9 cellular contexts compared by ENCODE assay signal in the genomic region with DNA sequence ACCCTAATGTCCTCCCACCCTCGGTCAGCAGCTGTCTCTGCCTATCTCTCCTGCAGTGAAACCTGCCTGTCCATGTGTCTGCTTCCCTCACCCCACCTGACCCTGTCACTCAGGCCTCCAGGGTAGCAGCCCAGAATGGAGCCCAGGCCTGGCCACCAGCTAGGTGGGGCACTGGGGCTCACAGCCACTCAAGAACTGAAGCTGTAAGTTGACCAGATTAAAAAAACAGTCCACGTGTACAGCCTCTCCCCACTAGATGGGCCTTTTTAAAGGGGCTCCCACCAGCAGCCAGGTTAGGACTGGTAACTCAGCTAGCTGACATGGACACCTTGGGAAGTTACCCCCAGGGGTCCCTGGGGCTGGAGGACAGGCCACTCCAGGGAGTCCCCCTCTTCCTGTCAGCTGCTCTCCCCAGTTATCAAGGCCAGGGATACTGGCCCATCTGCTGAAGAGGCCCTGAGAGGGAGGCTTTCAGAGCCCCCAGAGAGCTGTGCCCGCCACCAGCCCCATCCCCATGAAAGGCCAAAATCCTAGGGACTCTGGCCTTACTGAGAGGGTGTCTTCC. TPM values are rescaled to one million over a fixed set of nuclear protein-coding genes. Genes with fewer than 3 reads are reported as not detected.
DNase-seq lines count a peak whose midpoint lies in the region; ATAC-seq and TF ChIP-seq lines count a peak whose summit lies in the region.
"Had no signal": no experiment of that assay in that cellular context is flagged by ENCODE, and none has a peak within 500 bp of the region (broad histone marks: within the 10 kb centered on the region; RNA-seq: fewer than 3 reads in every experiment).

No MANE protein-coding gene starts in this region.

- peak overlapping the region; percentile 98 for H3K14ac ChIP-seq in IMR-90 (replicated peaks; ENCODE audit: low read depth, low read length)
- H3K14ac ChIP-seq in mesenchymal stem cell (ENCODE audit: low read length in 2 of 2), result peak overlapping the region in 1 of 2 experiments; percentile 61

- intact Hi-C loops in IMR-90 (cut with micrococcal nuclease) (no loop called here), breast epithelium (cut with DNase I; ENCODE audit: low total_unique reads) (loop anchor here (2.0 kb wide), 1 partner anchor 66 kb away; no protein-coding TSS in a partner anchor)

- no peak overlapping the region for H4K5ac ChIP-seq in IMR-90 (ENCODE audit: low read depth, low read length)

- H2BK5ac ChIP-seq in IMR-90 (ENCODE audit: low read depth, low read length, poor library complexity, severe bottlenecking) (no peak overlapping the region), mesenchymal stem cell (ENCODE audit: low read depth, low read length, poor library complexity, severe bottlenecking) (no peak overlapping the region)

- TF ChIP-seq POLR2A in IMR-90 (IDR thresholded peaks at IDR 0.05; ENCODE audit: low read depth, low read length) (0 out of 2 replicates have a peak, but pooled peaks have one; percentile 47), breast epithelium (IDR thresholded peaks at IDR 0.05) (no peak), suprapubic skin (IDR thresholded peaks at IDR 0.05) (no peak)

- peak overlapping the region; percentile 66 to 88; a peak in 2 of 4 replicates for H4K8ac ChIP-seq in IMR-90 (ENCODE audit: low read depth in 2 of 2, low read length in 2 of 2)
- H4K8ac ChIP-seq in mesenchymal stem cell (ENCODE audit: low read length), result peak overlapping the region; percentile 57

- H2AFZ ChIP-seq in IMR-90 (replicated peaks; ENCODE audit: low read length, poor library complexity), result peak overlapping the region; percentile 99
- no peak overlapping the region for H2AFZ ChIP-seq in mesenchymal stem cell (ENCODE audit: low read depth, low read length)

- H2BK120ac ChIP-seq in IMR-90 (ENCODE audit: low read depth, low read length), result peak overlapping the region; percentile 54; the same call in 1 of the 2 replicates
- H2BK120ac ChIP-seq in mesenchymal stem cell (ENCODE audit: low read depth, low read length), result no peak overlapping the region

- peak overlapping the region; percentile 87 for H2AK5ac ChIP-seq in IMR-90 (ENCODE audit: low read depth, low read length)
- H2AK5ac ChIP-seq in mesenchymal stem cell (ENCODE audit: low read length, severe bottlenecking), result peak overlapping the region; percentile 27

- H3K4ac ChIP-seq in IMR-90 (ENCODE audit: low read depth, low read length) (peak overlapping the region; percentile 94), mesenchymal stem cell (ENCODE audit: low read depth in 1 of 2, low read length in 2 of 2) (peak overlapping the region; percentile 52 to 71)

- H3K9ac ChIP-seq in IMR-90 (ENCODE audit: low read depth, low read length) (peak overlapping the region; percentile 92), mesenchymal stem cell (ENCODE audit: low read length) (peak overlapping the region; percentile 87)

- no peaks in the 10 kb centered on the region for H3K9me3 ChIP-seq in IMR-90 (ENCODE audit: control insufficient read depth, insufficient read depth, low read length)
- no peaks in the 10 kb centered on the region for H3K9me3 ChIP-seq in breast epithelium
- H3K9me3 ChIP-seq in mesenchymal stem cell (ENCODE audit: control insufficient read depth, low read length), result no peaks in the 10 kb centered on the region
- H3K9me3 ChIP-seq in suprapubic skin, result no peaks in the 10 kb centered on the region

- ATAC-seq in IMR-90 (ENCODE audit: low read depth) (no peak), HG02623 (IDR thresholded peaks at IDR 0.05; ENCODE audit: unreplicated experiment) (no peak)

- peak overlapping the region; percentile 95 for H2AK9ac ChIP-seq in IMR-90 (replicated peaks; ENCODE audit: low read depth, low read length, poor library complexity)

- H3K23ac ChIP-seq in IMR-90 (ENCODE audit: low read depth, low read length), result peak overlapping the region; percentile 39
- peak overlapping the region in 1 of 2 experiments; percentile 67 for H3K23ac ChIP-seq in mesenchymal stem cell (ENCODE audit: low read length in 2 of 2)

- in situ Hi-C loops in IMR-90 (cut with MboI; ENCODE audit: low sequenced_read_pairs), result no loop called here

- H3K4me2 ChIP-seq in IMR-90 (ENCODE audit: low read depth, low read length) (peak overlapping the region; percentile 96), mesenchymal stem cell (ENCODE audit: low read length, poor library complexity, severe bottlenecking) (peak overlapping the region; percentile 72)

- TF ChIP-seq RAD21 in IMR-90 (IDR thresholded peaks at IDR 0.05; ENCODE audit: low read length), result no peak

- H2BK15ac ChIP-seq in IMR-90 (ENCODE audit: low read depth, low read length) (peak overlapping the region; percentile 12; the same call in 1 of the 3 replicates), mesenchymal stem cell (ENCODE audit: low read depth, poor library complexity, severe bottlenecking) (peak overlapping the region; percentile 12)

- H4K20me1 ChIP-seq in IMR-90 (ENCODE audit: insufficient read depth, low read length), result peaks cover 19% of the 10 kb centered on the region

- peak overlapping the region; percentile 88 for H3K27ac ChIP-seq in IMR-90 (ENCODE audit: insufficient read depth, low read length)
- H3K27ac ChIP-seq in breast epithelium, result peak overlapping the region; percentile 84 to 94
- H3K27ac ChIP-seq in mesenchymal stem cell (ENCODE audit: low read length, poor library complexity, severe bottlenecking), result peak overlapping the region; percentile 0
- H3K27ac ChIP-seq in suprapubic skin, result peak overlapping the region; percentile 86

- 40% methylated on average over 1 of the region's 3 CpGs; no CpG with 5 or more reads in 1 of the 2 experiments for WGBS in IMR-90 (ENCODE audit: extremely low coverage in 2 of 2, insufficient read length in 1 of 2), 2 experiments
- WGBS in mesenchymal stem cell, result 29% methylated on average over 3 of the region's 3 CpGs
- 43% methylated on average over 3 of the region's 3 CpGs for WGBS in suprapubic skin

- H3K36me3 ChIP-seq in IMR-90 (ENCODE audit: control insufficient read depth, insufficient read depth, low read length) (peaks cover 10% of the 10 kb centered on the region; the same call in 1 of the 2 replicates), breast epithelium (no peaks in the 10 kb centered on the region), mesenchymal stem cell (ENCODE audit: control insufficient read depth in 1 of 2, insufficient read depth in 2 of 2, low read depth in 1 of 2, low read length in 2 of 2) (peaks cover 4 to 17% of the 10 kb centered on the region in 2 experiments), suprapubic skin (peaks cover 3% of the 10 kb centered on the region)

- peak overlapping the region; percentile 14 to 89 for H2BK12ac ChIP-seq in mesenchymal stem cell (ENCODE audit: low read length in 2 of 2)

- peak overlapping the region; percentile 56; the same call in 1 of the 2 replicates for H3K4me3 ChIP-seq in IMR-90 (ENCODE audit: insufficient read depth, low read depth, low read length)
- peak overlapping the region; percentile 58 to 86 (median 68) for H3K4me3 ChIP-seq in breast epithelium
- peak overlapping the region; percentile 74 to 84 for H3K4me3 ChIP-seq in mesenchymal stem cell (ENCODE audit: insufficient read depth in 1 of 2, low read depth in 1 of 2, low read length in 2 of 2)
- H3K4me3 ChIP-seq in suprapubic skin, result peak overlapping the region; percentile 68

- H4K91ac ChIP-seq in IMR-90 (ENCODE audit: insufficient read depth, low read depth, low read length) (peak overlapping the region; percentile 25), mesenchymal stem cell (ENCODE audit: low read length) (peak overlapping the region; percentile 62)

- POLR2A ChIA-PET in IMR-90 (lab: Charles Lee; ENCODE audit: unreplicated experiment), result interaction anchor here (1.1 kb wide), 1 partner anchor 20 kb away, joined by 4 read pairs; a partner anchor contains a TSS

- H3K18ac ChIP-seq in IMR-90 (ENCODE audit: low read depth, low read length) (no peak overlapping the region), mesenchymal stem cell (ENCODE audit: low read depth in 1 of 2, low read length in 2 of 2) (peak overlapping the region; percentile 38 to 99)

- BruUV-seq in IMR-90 (replicated peaks; lab: Mats Ljungman, UMichigan), result no TSS peak

- CTCF ChIA-PET in IMR-90 (lab: Yijun Ruan, JAX), result interaction anchor here (1.8 kb wide), 1 partner anchor 63 kb away, joined by 4 read pairs; no protein-coding TSS in a partner anchor

- H3K27me3 ChIP-seq in IMR-90 (ENCODE audit: control insufficient read depth, insufficient read depth, low read length), result no peaks in the 10 kb centered on the region
- H3K27me3 ChIP-seq in breast epithelium, result no peaks in the 10 kb centered on the region
- H3K27me3 ChIP-seq in mesenchymal stem cell (ENCODE audit: control insufficient read depth in 1 of 2, insufficient read depth in 1 of 2, low read length in 2 of 2), result no peaks in the 10 kb centered on the region
- peaks cover 9% of the 10 kb centered on the region for H3K27me3 ChIP-seq in suprapubic skin

- H3K9me1 ChIP-seq in IMR-90 (ENCODE audit: insufficient read depth, low read length), result peaks cover 14% of the 10 kb centered on the region

- H3K79me1 ChIP-seq in IMR-90 (ENCODE audit: low read depth in 1 of 2, low read length in 2 of 2) (peaks cover 12 to 74% of the 10 kb centered on the region in 2 experiments), mesenchymal stem cell (replicated peaks; ENCODE audit: low read length, poor library complexity, severe bottlenecking) (peaks cover 23% of the 10 kb centered on the region)

- DNase-seq in IMR-90, result no peak
- no peak for DNase-seq in breast epithelium (ENCODE audit: low spot score in 2 of 2)
- DNase-seq in mesenchymal stem cell, result peak; percentile 50
- DNase-seq in suprapubic skin (ENCODE audit: low spot score in 2 of 2), result peak in 1 of 2 donors; percentile 51
- no peak for DNase-seq in NCI-H1417 treated with DMSO at 0.1 percent for 48 hours (lab: John Stamatoyannopoulos, UW)
- no peak for DNase-seq in NCI-H2081 treated with DMSO at 0.1 percent for 48 hours (lab: John Stamatoyannopoulos, UW)
- DNase-seq: activated T-cell treated with anti-CD3 and anti-CD28 coated beads, Interleukin-2, amount 50 U/mL, for 1 hour; OCI-M1 had no signal

- peaks cover 38% of the 10 kb centered on the region for H3K4me1 ChIP-seq in IMR-90 (ENCODE audit: control insufficient read depth, insufficient read depth, low read length)
- peaks cover 9 to 21% of the 10 kb centered on the region in 2 donors for H3K4me1 ChIP-seq in breast epithelium
- H3K4me1 ChIP-seq in mesenchymal stem cell (ENCODE audit: control insufficient read depth, insufficient read depth, low read depth, low read length), result peaks cover 57% of the 10 kb centered on the region
- H3K4me1 ChIP-seq in suprapubic skin, result peaks cover 73% of the 10 kb centered on the region

- H3K56ac ChIP-seq in IMR-90 (ENCODE audit: extremely low read depth, insufficient read depth, low read length), result no peak overlapping the region

- TF ChIP-seq CTCF in IMR-90 (conservative IDR thresholded peaks at IDR 0.05; ENCODE audit: low read depth, low read length) (no peak), breast epithelium (IDR thresholded peaks at IDR 0.05) (no peak), suprapubic skin (IDR thresholded peaks at IDR 0.05) (no peak)

- no peak for TF ChIP-seq EP300 in suprapubic skin (IDR thresholded peaks at IDR 0.05)

- H2BK20ac ChIP-seq in IMR-90 (ENCODE audit: low read depth, low read length), result no peak overlapping the region; the same call in 1 of the 2 replicates

- dilution Hi-C loops in IMR-90 (cut with HindIII; ENCODE audit: low sequenced_read_pairs, unreplicated experiment), result no loop called here

RNA-seq across cellular contexts. Expression of a gene that starts 1.4 kb away (rescaled TPM):
- total RNA-seq in IMR-90 (2012; rRNA removed) (33.1 and 37.5 TPM in 2 replicates), breast epithelium (10 to 100 TPM; 21.3 to 69.5 (median 43.5) TPM), suprapubic skin (10 to 100 TPM in 2 of 4 donors, 1 to 10 TPM in 2; 9.6 to 15.8 (median 10.9) TPM)
- polyA plus RNA-seq in IMR-90 (2012; rRNA removed), result 43.8 and 48.5 TPM in 2 replicates
- 28.8 and 30.9 TPM in 2 replicates for polyA plus RNA-seq in IMR-90 (2012; cell fraction: cytosol; rRNA removed)
- 250 and 259 TPM in 2 replicates for polyA plus RNA-seq in IMR-90 (2012; cell fraction: nucleus; rRNA removed; ENCODE audit: low replicate concordance)
- 81.8 TPM for polyA plus RNA-seq in mesenchymal stem cell (2013, experiment 1 of 2)
- polyA plus RNA-seq in mesenchymal stem cell (2013, experiment 2 of 2), result 74.6 TPM

RNA-seq across cellular contexts. Expression of a gene that starts 14.8 kb away (rescaled TPM):
- total RNA-seq in IMR-90 (2012; rRNA removed), result 26.2 and 26.9 TPM in 2 replicates
- polyA plus RNA-seq in IMR-90 (2012; rRNA removed), result 77.0 and 80.0 TPM in 2 replicates
- 51.8 and 111 TPM in 2 replicates for polyA plus RNA-seq in IMR-90 (2012; cell fraction: cytosol; rRNA removed)
- polyA plus RNA-seq in IMR-90 (2012; cell fraction: nucleus; rRNA removed; ENCODE audit: low replicate concordance), result 105 and 225 TPM in 2 replicates
- 10 to 100 TPM; 24.5 to 40.6 (median 38.3) TPM for total RNA-seq in breast epithelium
- 73.1 TPM for polyA plus RNA-seq in mesenchymal stem cell (2013, experiment 1 of 2)
- 72.6 TPM for polyA plus RNA-seq in mesenchymal stem cell (2013, experiment 2 of 2)
- total RNA-seq in suprapubic skin, result 10 to 100 TPM; 21.5 to 28.6 (median 25.4) TPM

RNA-seq across cellular contexts. Expression of a gene that starts 20.1 kb away (rescaled TPM):
- total RNA-seq in IMR-90 (2012; rRNA removed) (100 and 103 TPM in 2 replicates), breast epithelium (10 to 100 TPM; 35.6 to 58.7 (median 42.2) TPM), suprapubic skin (10 to 100 TPM; 25.3 to 96.5 (median 40.1) TPM)
- 40.3 and 46.2 TPM in 2 replicates for polyA plus RNA-seq in IMR-90 (2012; rRNA removed)
- polyA plus RNA-seq in IMR-90 (2012; cell fraction: cytosol; rRNA removed), result 20.3 and 26.3 TPM in 2 replicates
- 31.5 and 41.9 TPM in 2 replicates for polyA plus RNA-seq in IMR-90 (2012; cell fraction: nucleus; rRNA removed; ENCODE audit: low replicate concordance)
- polyA plus RNA-seq in mesenchymal stem cell (2013, experiment 1 of 2), result 26.1 TPM
- polyA plus RNA-seq in mesenchymal stem cell (2013, experiment 2 of 2), result 25.0 TPM

RNA-seq across cellular contexts. Expression of a gene that starts 36.8 kb away (rescaled TPM):
- not detected in 2 replicates for total RNA-seq in IMR-90 (2012; rRNA removed)
- polyA plus RNA-seq in IMR-90 (2012; rRNA removed), result not detected in 2 replicates
- not detected in 2 replicates for polyA plus RNA-seq in IMR-90 (2012; cell fraction: cytosol; rRNA removed)
- polyA plus RNA-seq in IMR-90 (2012; cell fraction: nucleus; rRNA removed; ENCODE audit: low replicate concordance), result not detected in 2 replicates
- not detected for total RNA-seq in breast epithelium
- polyA plus RNA-seq in mesenchymal stem cell (2013, experiment 1 of 2), result not detected
- polyA plus RNA-seq in mesenchymal stem cell (2013, experiment 2 of 2), result not detected
- total RNA-seq in suprapubic skin, result not detected

Comparison
In these comparisons a context has a peak if more than half of its experiments do, and no peak if none do; other contexts are left out.
1. H3K27ac ChIP-seq: peak in every context shown above with its lines; median percentile 89 in breast epithelium; 88 in IMR-90; 86 in suprapubic skin; 0 in mesenchymal stem cell.